Comparison of ENCODE assay signal across 33 cellular contexts in genomic region chr1:198764748-198765147, GRCh38.
A peak's percentile ranks its signal among the peaks of the same experiment; 100 is the strongest.
DNase-seq lines count a peak whose midpoint lies in the region; ATAC-seq, FAIRE-seq and TF ChIP-seq lines count a peak whose summit lies in the region.
"Had no signal": no experiment of that assay in that cellular context is flagged by ENCODE, and none has a peak within 500 bp of the region (broad histone marks: within the 10 kb centered on the region; RNA-seq: fewer than 3 reads in every experiment).

No MANE protein-coding gene starts in this region.

- no peaks in the 10 kb centered on the region for H3K27me3 ChIP-seq in hepatocyte
- H3K27me3 ChIP-seq in H9 (ENCODE audit: insufficient read depth, low read length): no peaks in the 10 kb centered on the region
- H3K27me3 ChIP-seq in upper lobe of right lung: no peaks in the 10 kb centered on the region
- H3K27me3 ChIP-seq: heart right ventricle, suprapubic skin had no signal

- no peak for DNase-seq in GM12891 (ENCODE audit: insufficient read length, low spot score)
- DNase-seq in SK-N-MC (ENCODE audit: low read depth, low spot score): no peak
- no peak for DNase-seq in hepatocyte (ENCODE audit: low spot score)
- DNase-seq in H9: no peak
- DNase-seq in activated effector memory CD4-positive, alpha-beta T cell treated with Interleukin-2 at 50 U/mL for 16 hours: no peak
- no peak for DNase-seq in upper lobe of right lung
- DNase-seq: activated CD4-positive, alpha-beta T cell treated with anti-CD3 and anti-CD28 coated beads, Interleukin-2, amount 10 ng/mL, durations not matched to agents 7 days and 5 days; activated naive CD4-positive, alpha-beta T cell treated with anti-CD3 and anti-CD28 coated beads, Interleukin-2, amount 50 U/mL, for 16 hours; aorta; effector memory CD4-positive, alpha-beta T cell; erythroblast; heart right ventricle; KG1; NCI-H146; NCI-H2107; NCI-H446; NCI-H774; PC-3; posterior cingulate gyrus; stimulated activated CD4-positive, alpha-beta T cell treated with anti-CD3 and anti-CD28 coated beads, Interleukin-4, amount 100 ng/mL, for 24 hours; SW 1271; T-helper 9 cell; WERI-Rb-1 had no signal

- H3K36me3 ChIP-seq in SK-N-MC (ENCODE audit: insufficient read depth, low read length) (peaks cover 13% of the 10 kb centered on the region), hepatocyte (replicated peaks; ENCODE audit: insufficient read depth, low read depth) (no peaks in the 10 kb centered on the region), upper lobe of right lung (no peaks in the 10 kb centered on the region)
- H3K36me3 ChIP-seq: heart right ventricle, suprapubic skin, WERI-Rb-1 had no signal

- no peaks in the 10 kb centered on the region for H3K36me3 Mint-ChIP-seq in H9 (ENCODE audit: insufficient read depth in 1 of 3, low read depth in 3 of 3)
- H3K36me3 Mint-ChIP-seq: CD14-positive monocyte; stimulated activated memory B cell treated with anti-CD40 and anti-IgM and Interleukin-4, amounts not matched to agents 10 μg/mL and 1 μg/mL and 100 μg/mL, for 72 hours had no signal

- H3K9me3 Mint-ChIP-seq in H9: no peaks in the 10 kb centered on the region; a peak in 1 of 5 replicates
- H3K9me3 Mint-ChIP-seq: activated CD4-positive, alpha-beta T cell treated with anti-CD3 and anti-CD28 coated beads, Interleukin-2, amount 10 ng/mL, durations not matched to agents 7 days and 5 days; CD14-positive monocyte; stimulated activated memory B cell treated with anti-CD40 and anti-IgM and Interleukin-4, amounts not matched to agents 10 μg/mL and 1 μg/mL and 100 μg/mL, for 72 hours had no signal

- no peak overlapping the region for H3T11ph ChIP-seq in H9 (ENCODE audit: low read length)

- no peak overlapping the region for H2BK12ac ChIP-seq in H9 (ENCODE audit: insufficient read length, low read depth, low read length)

- H3K4me2 ChIP-seq in hepatocyte (no peak overlapping the region), H9 (ENCODE audit: insufficient read depth, insufficient read length, low read length) (no peak overlapping the region)

- no peak overlapping the region for H3K14ac ChIP-seq in H9 (ENCODE audit: insufficient read depth, low read length)

- no peak overlapping the region for H2BK120ac ChIP-seq in H9 (ENCODE audit: low read depth, low read length, poor library complexity, severe bottlenecking)

- H2BK5ac ChIP-seq in H9 (ENCODE audit: insufficient read length, low read length): no peak overlapping the region

- 81% methylated on average over 2 of the region's 2 CpGs for WGBS in hepatocyte (ENCODE audit: low lambda C conversion rate, missing lambda C conversion rate)
- WGBS in H9 (ENCODE audit: extremely low coverage, insufficient read length, low lambda C conversion rate): no CpG with 5 or more reads among the region's 2 CpGs

- H4K91ac ChIP-seq in H9 (ENCODE audit: insufficient read length, low read depth, low read length): no peak overlapping the region

- ATAC-seq in HG02588 (IDR thresholded peaks at IDR 0.05; ENCODE audit: unreplicated experiment): peak; percentile 47
- no peak for ATAC-seq in upper lobe of right lung
- ATAC-seq: HCT116; heart right ventricle; PC-3; Right ventricle myocardium inferior; sciatic nerve; stimulated activated memory B cell treated with anti-CD40 and anti-IgM and Interleukin-4, amounts not matched to agents 10 μg/mL and 1 μg/mL and 100 μg/mL, for 72 hours had no signal

- H3K79me2 ChIP-seq in hepatocyte (no peaks in the 10 kb centered on the region), H9 (ENCODE audit: insufficient read depth, low read length) (no peaks in the 10 kb centered on the region)

- H3K9me3 ChIP-seq in SK-N-MC (ENCODE audit: low read depth, low read length): peaks cover 12% of the 10 kb centered on the region; the same call in 1 of the 2 replicates
- no peaks in the 10 kb centered on the region for H3K9me3 ChIP-seq in hepatocyte (ENCODE audit: low read depth)
- no peaks in the 10 kb centered on the region for H3K9me3 ChIP-seq in H9 (ENCODE audit: control insufficient read depth, low read depth, low read length)
- no peaks in the 10 kb centered on the region for H3K9me3 ChIP-seq in upper lobe of right lung
- H3K9me3 ChIP-seq: heart right ventricle, suprapubic skin had no signal

- H3K4me1 ChIP-seq in hepatocyte (ENCODE audit: insufficient read depth) (no peaks in the 10 kb centered on the region), H9 (ENCODE audit: insufficient read depth, low read length) (no peaks in the 10 kb centered on the region), upper lobe of right lung (no peaks in the 10 kb centered on the region)
- H3K4me1 ChIP-seq: suprapubic skin had no signal

- FAIRE-seq in GM12891 (lab: Jason Lieb, UNC): peak; percentile 5
- FAIRE-seq: HTR-8/SVneo had no signal

- no peak overlapping the region for H3K18ac ChIP-seq in H9 (ENCODE audit: insufficient read length, low read depth, low read length)

- TF ChIP-seq POLR2A in GM12891 (IDR thresholded peaks at IDR 0.05; ENCODE audit: low read depth, low read length): no peak

- H3K27ac ChIP-seq in SK-N-MC (peak overlapping the region; percentile 94), hepatocyte (no peak overlapping the region), H9 (ENCODE audit: insufficient read length, low read depth, low read length) (no peak overlapping the region), upper lobe of right lung (no peak overlapping the region)
- H3K27ac ChIP-seq: coronary artery, heart right ventricle, suprapubic skin, WERI-Rb-1 had no signal

- no peaks in the 10 kb centered on the region; the same call in 1 of the 2 replicates for H3K27me3 Mint-ChIP-seq in H9 (ENCODE audit: low read depth)
- H3K27me3 Mint-ChIP-seq: activated CD4-positive, alpha-beta T cell treated with anti-CD3 and anti-CD28 coated beads, Interleukin-2, amount 10 ng/mL, durations not matched to agents 7 days and 5 days; stimulated activated memory B cell treated with anti-CD40 and anti-IgM and Interleukin-4, amounts not matched to agents 10 μg/mL and 1 μg/mL and 100 μg/mL, for 72 hours had no signal

- H2BK20ac ChIP-seq in H9 (ENCODE audit: low read depth, low read length, poor library complexity, severe bottlenecking): no peak overlapping the region

- no peaks in the 10 kb centered on the region for H3K9me2 ChIP-seq in hepatocyte (replicated peaks; ENCODE audit: insufficient read depth)

- H3K4ac ChIP-seq in H9 (ENCODE audit: low read depth, low read length): no peak overlapping the region

- H4K5ac ChIP-seq in H9 (ENCODE audit: insufficient read length, low read depth, low read length): no peak overlapping the region

- H3K23ac ChIP-seq in H9 (ENCODE audit: insufficient read length, low read depth, low read length): no peak overlapping the region

- no peak overlapping the region for H4K8ac ChIP-seq in H9 (replicated peaks; ENCODE audit: insufficient read length, low read depth, low read length)

- no peak overlapping the region for H3K56ac ChIP-seq in H9 (ENCODE audit: insufficient read length, low read depth, low read length)

- H3K23me2 ChIP-seq in H9 (ENCODE audit: insufficient read length, low read depth, low read length, poor library complexity, severe bottlenecking): no peaks in the 10 kb centered on the region

- no peak overlapping the region for H3K27ac Mint-ChIP-seq in H9
- H3K27ac Mint-ChIP-seq: activated CD4-positive, alpha-beta T cell treated with anti-CD3 and anti-CD28 coated beads, Interleukin-2, amount 10 ng/mL, durations not matched to agents 7 days and 5 days; activated T-helper 1 cell treated with anti-CD3 and anti-CD28 coated beads, Interleukin-12 subunit alpha, Interleukin-12 subunit beta, Interleukin-2, Interleukin-4 antibody, amounts not matched to agents 30 ng/mL and 10 ng/mL and 1 ng/mL, durations not matched to agents 14 hours and 24 hours and 36 hours; CD14-positive monocyte; stimulated activated memory B cell treated with anti-CD40 and anti-IgM and Interleukin-4, amounts not matched to agents 10 μg/mL and 1 μg/mL and 100 μg/mL, for 72 hours had no signal

- H3K4me3 ChIP-seq in SK-N-MC: peak overlapping the region; percentile 42
- H3K4me3 ChIP-seq in hepatocyte: no peak overlapping the region
- H3K4me3 ChIP-seq in upper lobe of right lung: no peak overlapping the region
- H3K4me3 ChIP-seq: coronary artery, heart right ventricle, suprapubic skin had no signal

- no peak for TF ChIP-seq CTCF in hepatocyte (IDR thresholded peaks at IDR 0.05; ENCODE audit: poor library complexity)
- TF ChIP-seq CTCF in H9 (conservative IDR thresholded peaks at IDR 0.05): no peak
- TF ChIP-seq CTCF in upper lobe of right lung (IDR thresholded peaks at IDR 0.05): no peak

- no peaks in the 10 kb centered on the region for H3K79me1 ChIP-seq in H9 (ENCODE audit: insufficient read depth, low read depth, low read length, poor library complexity, severe bottlenecking)

- H4K20me1 ChIP-seq in hepatocyte (ENCODE audit: insufficient read depth, poor library complexity, severe bottlenecking) (no peaks in the 10 kb centered on the region), H9 (ENCODE audit: control insufficient read depth, insufficient read depth, insufficient read length) (no peaks in the 10 kb centered on the region)

- H3K4me1 Mint-ChIP-seq in H9: peaks cover 2 to 3% of the 10 kb centered on the region in 2 experiments; a peak in 2 of 4 replicates

- no peak overlapping the region for H2BK15ac ChIP-seq in H9 (ENCODE audit: low read depth, low read length)

- H3K9ac ChIP-seq in SK-N-MC (ENCODE audit: insufficient read length) (peak overlapping the region; percentile 63), H9 (ENCODE audit: extremely low read depth, insufficient read length, low read length) (no peak overlapping the region)

- H2AK5ac ChIP-seq in H9 (ENCODE audit: insufficient read length, low read length): no peak overlapping the region

- peak overlapping the region; percentile 21 for H2AFZ ChIP-seq in hepatocyte
- no peak overlapping the region for H2AFZ ChIP-seq in H9 (ENCODE audit: low read length)

- intact Hi-C loops in upper lobe of right lung (cut with DNase I): no loop called here

- H3K4me3 Mint-ChIP-seq in H9: no peak overlapping the region
- H3K4me3 Mint-ChIP-seq: activated CD4-positive, alpha-beta T cell treated with anti-CD3 and anti-CD28 coated beads, Interleukin-2, amount 10 ng/mL, durations not matched to agents 7 days and 5 days; activated T-helper 1 cell treated with anti-CD3 and anti-CD28 coated beads, Interleukin-12 subunit alpha, Interleukin-12 subunit beta, Interleukin-2, Interleukin-4 antibody, amounts not matched to agents 30 ng/mL and 10 ng/mL and 1 ng/mL, durations not matched to agents 14 hours and 24 hours and 36 hours; CD14-positive monocyte; stimulated activated memory B cell treated with anti-CD40 and anti-IgM and Interleukin-4, amounts not matched to agents 10 μg/mL and 1 μg/mL and 100 μg/mL, for 72 hours had no signal

TF ChIP-seq in GM12891, 5 proteins besides CTCF, POLR2A, EP300 and RAD21:
- TF ChIP-seq SPI1 (IDR thresholded peaks at IDR 0.05; ENCODE audit: low read depth, low read length) (no peak), TAF1 (IDR thresholded peaks at IDR 0.05; ENCODE audit: low read depth, low read length) (no peak), POLR2AphosphoS5 (IDR thresholded peaks at IDR 0.05; ENCODE audit: low read depth, low read length) (no peak), POU2F2 (IDR thresholded peaks at IDR 0.05; ENCODE audit: low read depth, low read length) (no peak), PAX5 (IDR thresholded peaks at IDR 0.05; ENCODE audit: insufficient read depth, low read length, severe bottlenecking) (no peak)
